22 cellular contexts compared by ENCODE assay signal in genomic region chr11:95426823-95427462, GRCh38.
"Had no signal": no experiment of that assay in that cellular context is flagged by ENCODE, and none has a peak within 500 bp of the region (broad histone marks: within the 10 kb centered on the region; RNA-seq: fewer than 3 reads in every experiment).

No MANE protein-coding gene starts in this region.

- H3K9me3 ChIP-seq: gastroesophageal sphincter, psoas muscle, right lobe of liver, stomach, thoracic aorta had no signal

- H3K4me1 ChIP-seq: psoas muscle, right lobe of liver, stomach had no signal

- H3K4me3 ChIP-seq: dorsolateral prefrontal cortex, gastroesophageal sphincter, lung, psoas muscle, right lobe of liver, stomach, thoracic aorta had no signal

- ATAC-seq: esophagus mucosa; gastroesophageal sphincter; left colon; left ventricle myocardium superior; psoas muscle; right lobe of liver; stimulated activated naive B cell treated with anti-CD40 and anti-IgM and Interleukin-4, amounts not matched to agents 10 μg/mL and 1 μg/mL and 100 μg/mL, for 72 hours had no signal

- H3K36me3 ChIP-seq: gastroesophageal sphincter, right lobe of liver, stomach, thoracic aorta had no signal

- H3K36me3 Mint-ChIP-seq: immature natural killer cell; stimulated activated naive B cell treated with anti-CD40 and anti-IgM and Interleukin-4, amounts not matched to agents 10 μg/mL and 1 μg/mL and 100 μg/mL, for 72 hours had no signal

- H3K27ac Mint-ChIP-seq: immature natural killer cell; nephron; stimulated activated naive B cell treated with anti-CD40 and anti-IgM and Interleukin-4, amounts not matched to agents 10 μg/mL and 1 μg/mL and 100 μg/mL, for 72 hours had no signal

- H3K4me1 Mint-ChIP-seq: immature natural killer cell; naive B cell; nephron; stimulated activated naive B cell treated with anti-CD40 and anti-IgM and Interleukin-4, amounts not matched to agents 10 μg/mL and 1 μg/mL and 100 μg/mL, for 72 hours had no signal

- H3K9me3 Mint-ChIP-seq: naive B cell; nephron; stimulated activated naive B cell treated with anti-CD40 and anti-IgM and Interleukin-4, amounts not matched to agents 10 μg/mL and 1 μg/mL and 100 μg/mL, for 72 hours had no signal

- DNase-seq: cortex of kidney; dorsolateral prefrontal cortex; effector CD8-positive, alpha-beta T cell; glutamatergic neuron; immature natural killer cell; left colon; left ventricle myocardium superior; mesendoderm; naive B cell; psoas muscle; retina; right lobe of liver; stimulated activated CD4-positive, alpha-beta T cell treated with anti-CD3 and anti-CD28 coated beads, Interleukin-4, amount 100 ng/mL, for 24 hours; stimulated activated naive B cell treated with anti-CD40 and anti-IgM and Interleukin-4, amounts not matched to agents 10 μg/mL and 1 μg/mL and 100 μg/mL, for 72 hours; stomach; substantia nigra; trophoblast cell had no signal

- H3K4me3 Mint-ChIP-seq: immature natural killer cell; naive B cell; nephron; stimulated activated naive B cell treated with anti-CD40 and anti-IgM and Interleukin-4, amounts not matched to agents 10 μg/mL and 1 μg/mL and 100 μg/mL, for 72 hours had no signal

- H3K27ac ChIP-seq: dorsolateral prefrontal cortex, gastroesophageal sphincter, psoas muscle, right lobe of liver, stomach, thoracic aorta had no signal

- H3K27me3 ChIP-seq: dorsolateral prefrontal cortex, gastroesophageal sphincter, right lobe of liver, stomach had no signal
